Comparison of ENCODE assay signal across 8 cellular contexts in genomic region chr18:54127759-54128378, GRCh38.
A peak's percentile ranks its signal among the peaks of the same experiment; 100 is the strongest.
DNase-seq lines count a peak whose midpoint lies in the region; ATAC-seq and TF ChIP-seq lines count a peak whose summit lies in the region.

No MANE protein-coding gene starts in this region.

- H2BK15ac ChIP-seq in neuronal stem cell (ENCODE audit: low read length): no peak overlapping the region

- H3K4me1 Mint-ChIP-seq in activated CD4-positive, alpha-beta T cell treated with anti-CD3 and anti-CD28 coated beads, Interleukin-2, amount 10 ng/mL, durations not matched to agents 7 days and 5 days: peaks cover 16% of the 10 kb centered on the region

- no peak overlapping the region for H4K91ac ChIP-seq in neuronal stem cell (ENCODE audit: low read depth, low read length, poor library complexity)

- POLR2A ChIA-PET in activated CD4-positive, alpha-beta T cell treated with anti-CD3 and anti-CD28 coated beads, Interleukin-2, amount 10 ng/mL, durations not matched to agents 7 days and 5 days (lab: Charles Lee): no interaction called here
- POLR2A ChIA-PET in Panc1 (lab: Charles Lee): no interaction called here

- no peak for TF ChIP-seq POLR2A in esophagus squamous epithelium (IDR thresholded peaks at IDR 0.05)

- H3K9me3 ChIP-seq in Panc1 (ENCODE audit: control insufficient read depth, insufficient read depth, low read depth, low read length): no peaks in the 10 kb centered on the region
- H3K9me3 ChIP-seq in esophagus squamous epithelium: no peaks in the 10 kb centered on the region
- H3K9me3 ChIP-seq in neuronal stem cell (replicated peaks in 1 of 2; ENCODE audit: control insufficient read depth in 2 of 2, insufficient read depth in 1 of 2, low read depth in 1 of 2, low read length in 2 of 2): no peaks in the 10 kb centered on the region

- in situ Hi-C loops in Panc1 (cut with HindIII; ENCODE audit: low pct_unique_long_range_greater_than_20kb, low sequenced_read_pairs): no loop called here

- no peak overlapping the region for H3K4ac ChIP-seq in neuronal stem cell (ENCODE audit: low read length)

- no peaks in the 10 kb centered on the region for H3K79me1 ChIP-seq in neuronal stem cell (ENCODE audit: low read depth, low read length)

- TF ChIP-seq CTCF in Panc1 (IDR thresholded peaks at IDR 0.05) (peak; percentile 56), esophagus squamous epithelium (IDR thresholded peaks at IDR 0.05) (peak in 4 of 6 experiments; percentile 10 to 39 (median 20))

- no TSS peak for BruUV-seq in Panc1 (replicated peaks; lab: Mats Ljungman, UMichigan)

- ATAC-seq in GM21619 (IDR thresholded peaks at IDR 0.05; ENCODE audit: unreplicated experiment): peak; percentile 63
- peak; percentile 84 for ATAC-seq in Panc1

- H3K36me3 Mint-ChIP-seq in activated CD4-positive, alpha-beta T cell treated with anti-CD3 and anti-CD28 coated beads, Interleukin-2, amount 10 ng/mL, durations not matched to agents 7 days and 5 days (ENCODE audit: low read depth): no peaks in the 10 kb centered on the region

- no peak overlapping the region for H2BK12ac ChIP-seq in neuronal stem cell (ENCODE audit: low read length)

- no peak overlapping the region for H3K27ac Mint-ChIP-seq in activated CD4-positive, alpha-beta T cell treated with anti-CD3 and anti-CD28 coated beads, Interleukin-2, amount 10 ng/mL, durations not matched to agents 7 days and 5 days

- peaks cover 2% of the 10 kb centered on the region for H3K9me3 Mint-ChIP-seq in activated CD4-positive, alpha-beta T cell treated with anti-CD3 and anti-CD28 coated beads, Interleukin-2, amount 10 ng/mL, durations not matched to agents 7 days and 5 days

- H3K9ac ChIP-seq in neuronal stem cell (ENCODE audit: low read depth, low read length, poor library complexity): no peak overlapping the region

- no peak overlapping the region for H3K4me3 Mint-ChIP-seq in activated CD4-positive, alpha-beta T cell treated with anti-CD3 and anti-CD28 coated beads, Interleukin-2, amount 10 ng/mL, durations not matched to agents 7 days and 5 days

- no peaks in the 10 kb centered on the region for H3K36me3 ChIP-seq in Panc1 (ENCODE audit: control insufficient read depth, insufficient read depth, low read length)
- no peaks in the 10 kb centered on the region for H3K36me3 ChIP-seq in esophagus squamous epithelium
- no peaks in the 10 kb centered on the region for H3K36me3 ChIP-seq in neuronal stem cell (replicated peaks in 1 of 2; ENCODE audit: control insufficient read depth in 2 of 2, insufficient read depth in 2 of 2, low read length in 2 of 2)

- no peaks in the 10 kb centered on the region for H3K27me3 Mint-ChIP-seq in activated CD4-positive, alpha-beta T cell treated with anti-CD3 and anti-CD28 coated beads, Interleukin-2, amount 10 ng/mL, durations not matched to agents 7 days and 5 days

- 75 to 79% methylated on average over 8 to 9 of the region's 9 CpGs for WGBS in esophagus squamous epithelium, 2 donors
- WGBS in neuronal stem cell (ENCODE audit: extremely low coverage in 2 of 2, insufficient read length in 2 of 2, insufficient replicate concordance in 1 of 2), 2 donors: no CpG with 5 or more reads among the region's 9 CpGs

- no peak overlapping the region for H4K8ac ChIP-seq in neuronal stem cell (ENCODE audit: low read depth, low read length)

- H3K27ac ChIP-seq in Panc1 (ENCODE audit: low read length): no peak overlapping the region
- H3K27ac ChIP-seq in esophagus squamous epithelium: no peak overlapping the region
- H3K27ac ChIP-seq in neuronal stem cell (replicated peaks; ENCODE audit: low read length): no peak overlapping the region

- H3K27me3 ChIP-seq in Panc1 (ENCODE audit: control insufficient read depth, insufficient read depth, low read length) (no peaks in the 10 kb centered on the region), esophagus squamous epithelium (no peaks in the 10 kb centered on the region), neuronal stem cell (ENCODE audit: control insufficient read depth in 3 of 3, insufficient read depth in 3 of 3, low read depth in 1 of 3, low read length in 3 of 3) (no peaks in the 10 kb centered on the region)

- CTCF ChIA-PET in activated CD4-positive, alpha-beta T cell treated with anti-CD3 and anti-CD28 coated beads, Interleukin-2, amount 10 ng/mL, durations not matched to agents 7 days and 5 days (lab: Charles Lee): interaction anchor here (0.6 to 4.2 kb wide), 6 partner anchors 8 to 1487 kb away, joined by 3 to 18 read pairs (median 3); no protein-coding TSS in a partner anchor
- CTCF ChIA-PET in Panc1 (lab: Charles Lee): interaction anchor here (1.0 kb wide), 1 partner anchor 8 kb away, joined by 3 read pairs; no protein-coding TSS in a partner anchor

- intact Hi-C loops in Panc1 (cut with micrococcal nuclease; ENCODE audit: unreplicated experiment) (no loop called here), esophagus squamous epithelium (cut with DNase I) (no loop called here)

- no peak overlapping the region for H3K18ac ChIP-seq in neuronal stem cell (ENCODE audit: low read length)

- H2AFZ ChIP-seq in neuronal stem cell (ENCODE audit: low read length): peak overlapping the region; percentile 57

- no peak overlapping the region for H3K4me2 ChIP-seq in neuronal stem cell (ENCODE audit: insufficient read depth, low read length, poor library complexity, severe bottlenecking)

- H3K23ac ChIP-seq in neuronal stem cell (ENCODE audit: low read depth, low read length, poor library complexity): no peak overlapping the region

- no peak overlapping the region for H2BK5ac ChIP-seq in neuronal stem cell (ENCODE audit: low read length)

- H3K4me1 ChIP-seq in Panc1 (ENCODE audit: control insufficient read depth, insufficient read depth, low read length) (no peaks in the 10 kb centered on the region), esophagus squamous epithelium (peaks cover 0 to 5% (median 0%) of the 10 kb centered on the region in 3 donors), neuronal stem cell (ENCODE audit: control insufficient read depth in 2 of 2, insufficient read depth in 1 of 2, low read depth in 1 of 2, low read length in 2 of 2) (peaks cover 3 to 4% of the 10 kb centered on the region in 2 donors)

- no peak overlapping the region for H2BK120ac ChIP-seq in neuronal stem cell (ENCODE audit: low read depth, low read length)

- DNase-seq in activated CD4-positive, alpha-beta T cell treated with anti-CD3 and anti-CD28 coated beads, Interleukin-2, amount 10 ng/mL, durations not matched to agents 7 days and 5 days: peak; percentile 16
- DNase-seq in activated CD4-positive, alpha-beta T cell treated with anti-CD3 and anti-CD28 coated beads, Interleukin-2, amount 50 U/mL, for 4 hours: no peak
- DNase-seq in HuH-7 (ENCODE audit: low spot score): peak; percentile 20
- no peak for DNase-seq in Panc1 (ENCODE audit: low read depth, low spot score)
- DNase-seq in esophagus squamous epithelium (lab: John Stamatoyannopoulos, UW): no peak
- DNase-seq in neuronal stem cell (ENCODE audit: low spot score): peak; percentile 54
- DNase-seq in stimulated activated CD4-positive, alpha-beta T cell treated with anti-CD3 and anti-CD28 coated beads, Interleukin-4, amount 100 ng/mL, for 4 hours: no peak

- no peak overlapping the region for H3K4me3 ChIP-seq in Panc1 (ENCODE audit: low read depth in 2 of 2, low read length in 2 of 2)
- H3K4me3 ChIP-seq in esophagus squamous epithelium: no peak overlapping the region
- H3K4me3 ChIP-seq in neuronal stem cell (ENCODE audit: low read length in 2 of 2): no peak overlapping the region

- H2AK5ac ChIP-seq in neuronal stem cell (ENCODE audit: low read depth, low read length): no peak overlapping the region

- no peak overlapping the region for H3K14ac ChIP-seq in neuronal stem cell (ENCODE audit: low read length)

Comparison
In these comparisons a context has a peak if more than half of its experiments do, and no peak if none do; other contexts are left out.
1. DNase-seq: peak in activated CD4-positive, alpha-beta T cell treated with anti-CD3 and anti-CD28 coated beads, Interleukin-2, amount 10 ng/mL, durations not matched to agents 7 days and 5 days (single experiment), HuH-7 (single experiment) and neuronal stem cell (single experiment); none in activated CD4-positive, alpha-beta T cell treated with anti-CD3 and anti-CD28 coated beads, Interleukin-2, amount 50 U/mL, for 4 hours (0 of 2), Panc1 (single experiment), esophagus squamous epithelium (single experiment) and stimulated activated CD4-positive, alpha-beta T cell treated with anti-CD3 and anti-CD28 coated beads, Interleukin-4, amount 100 ng/mL, for 4 hours (0 of 2).